ENCODE assay signal across 24 cellular contexts in genomic region chr4:83646538-83646937, GRCh38.
DNase-seq lines count a peak whose midpoint lies in the region; ATAC-seq and TF ChIP-seq lines count a peak whose summit lies in the region.
"Had no signal": no experiment of that assay in that cellular context is flagged by ENCODE, and none has a peak within 500 bp of the region (broad histone marks: within the 10 kb centered on the region; RNA-seq: fewer than 3 reads in every experiment).

No MANE protein-coding gene starts in this region.

- H3K27ac Mint-ChIP-seq in activated naive CD4-positive, alpha-beta T cell treated with anti-CD3 and anti-CD28 coated beads, Interleukin-2, amount 50 U/mL, for 72 hours, result no peak overlapping the region
- H3K27ac Mint-ChIP-seq: B cell; CD8-positive, alpha-beta T cell; T-cell had no signal

- H3K9me3 Mint-ChIP-seq in activated naive CD4-positive, alpha-beta T cell treated with anti-CD3 and anti-CD28 coated beads, Interleukin-2, amount 50 U/mL, for 72 hours, result no peaks in the 10 kb centered on the region
- H3K9me3 Mint-ChIP-seq: CD8-positive, alpha-beta T cell; T-cell had no signal

- no peak overlapping the region for H3K4me3 ChIP-seq in fibroblast of pulmonary artery (replicated peaks; ENCODE audit: low read depth, low read length)
- H3K4me3 ChIP-seq: K562, MG63 had no signal

- DNase-seq in ELR (ENCODE audit: low read depth) (peak; percentile 72), M059J (ENCODE audit: low read depth) (peak; percentile 26), SK-N-DZ (ENCODE audit: low spot score) (peak; percentile 17), fibroblast of pulmonary artery (ENCODE audit: low read depth) (peak; percentile 14), NCI-H1694 treated with DMSO at 0.1 percent for 48 hours (lab: John Stamatoyannopoulos, UW) (no peak), substantia nigra (lab: John Stamatoyannopoulos, UW) (no peak), NCI-H1105 (lab: John Stamatoyannopoulos, UW) (no peak)
- DNase-seq in activated naive CD4-positive, alpha-beta T cell treated with anti-CD3 and anti-CD28 coated beads, Interleukin-2, amount 50 U/mL, for 72 hours (ENCODE audit: low spot score in 2 of 2), result no peak
- DNase-seq: Caco-2; CD8-positive, alpha-beta T cell; Kasumi-1; MG63; NCI-H1417; NCI-H187; NCI-H2081 treated with DMSO at 0.1 percent for 48 hours; NCI-H2171 treated with DMSO at 0.1 percent for 48 hours; NCI-H345; NCI-H510A treated with DMSO at 0.1 percent for 48 hours; SIG-M5; T-cell had no signal

- H3K27ac ChIP-seq in substantia nigra (ENCODE audit: low read depth, low read length, poor library complexity, severe bottlenecking), result no peak overlapping the region
- H3K27ac ChIP-seq: C4-2B had no signal

- no peak for TF ChIP-seq CTCF in fibroblast of pulmonary artery (IDR thresholded peaks at IDR 0.05; ENCODE audit: low read length, missing control alignments)

- no peaks in the 10 kb centered on the region for H3K36me3 Mint-ChIP-seq in activated naive CD4-positive, alpha-beta T cell treated with anti-CD3 and anti-CD28 coated beads, Interleukin-2, amount 50 U/mL, for 72 hours
- H3K36me3 Mint-ChIP-seq: CD8-positive, alpha-beta T cell; T-cell had no signal

- no peak for ATAC-seq in activated naive CD4-positive, alpha-beta T cell treated with anti-CD3 and anti-CD28 coated beads, Interleukin-2, amount 50 U/mL, for 72 hours
- ATAC-seq: CD8-positive, alpha-beta T cell; K562; Panc1; T-cell had no signal

Comparison
In these comparisons a context has a peak if more than half of its experiments do, and no peak if none do; other contexts are left out.
1. DNase-seq: peak in ELR (single experiment), M059J (single experiment), SK-N-DZ (single experiment) and fibroblast of pulmonary artery (single experiment); none in activated naive CD4-positive, alpha-beta T cell treated with anti-CD3 and anti-CD28 coated beads, Interleukin-2, amount 50 U/mL, for 72 hours (0 of 2), NCI-H1694 treated with DMSO at 0.1 percent for 48 hours (single experiment), substantia nigra (0 of 49) and NCI-H1105 (single experiment).